Comparison of ENCODE assay signal across 8 cellular contexts in genomic region chr5:60842859-60843692, GRCh38. TPM values are rescaled to one million over a fixed set of nuclear protein-coding genes. Genes with fewer than 3 reads are reported as not detected.
A peak's percentile ranks its signal among the peaks of the same experiment; 100 is the strongest.
DNase-seq lines count a peak whose midpoint lies in the region; ATAC-seq and TF ChIP-seq lines count a peak whose summit lies in the region.

No MANE protein-coding gene starts in this region.

- intact Hi-C loops in dorsolateral prefrontal cortex (cut with DNase I): loop anchor here in 1 of 2 donors (5.0 kb wide), 1 partner anchor 141 kb away; the partner anchor contains the start of gene DEPDC1B
- intact Hi-C loops in uterus (cut with DNase I; ENCODE audit: low total_unique reads): no loop called here

- peak overlapping the region; percentile 77 for H3K4me2 ChIP-seq in OCI-LY1 (ENCODE audit: low read length)

- H4K20me1 ChIP-seq in OCI-LY1 (ENCODE audit: insufficient read depth, low read length): no peaks in the 10 kb centered on the region

- peak overlapping the region; percentile 54; the same call in 1 of the 2 replicates for H3K9ac ChIP-seq in OCI-LY1 (ENCODE audit: low read length)

- peak overlapping the region; percentile 83 for H3K4me3 ChIP-seq in OCI-LY1 (ENCODE audit: low read depth, low read length, poor library complexity, severe bottlenecking)
- H3K4me3 ChIP-seq in dorsolateral prefrontal cortex: peak overlapping the region; percentile 58 to 97 (median 89)
- H3K4me3 ChIP-seq in mononuclear cell (ENCODE audit: low read length): peak overlapping the region; percentile 36
- H3K4me3 ChIP-seq in uterus: peak overlapping the region; percentile 38 to 46

- no peaks in the 10 kb centered on the region for H3K79me2 ChIP-seq in OCI-LY1 (ENCODE audit: insufficient read depth, low read length)

- H3K9me2 ChIP-seq in OCI-LY1 (ENCODE audit: low read depth, low read length): no peaks in the 10 kb centered on the region

- H2AFZ ChIP-seq in OCI-LY1 (ENCODE audit: low read length): no peak overlapping the region

- no peak for TF ChIP-seq POLR2A in uterus (IDR thresholded peaks at IDR 0.05)

- TF ChIP-seq CTCF in OCI-LY1 (IDR thresholded peaks at IDR 0.05; ENCODE audit: low read length) (no peak), dorsolateral prefrontal cortex (IDR thresholded peaks at IDR 0.05 in 54 of 56, conservative IDR thresholded peaks at IDR 0.05 in 2 of 56; ENCODE audit: low read depth in 1 of 56, partially characterized antibody in 56 of 56) (no peak), uterus (IDR thresholded peaks at IDR 0.05) (no peak)

- DNase-seq in COLO668 (lab: John Stamatoyannopoulos, UW; ENCODE audit: unreplicated experiment): peak; percentile 38
- peak in 4 of 10 donors; percentile 14 to 45 (median 41) for DNase-seq in dorsolateral prefrontal cortex
- no peak for DNase-seq in uterus
- no peak for DNase-seq in inferior parietal cortex (ENCODE audit: extremely low spot score)

- no peaks in the 10 kb centered on the region for H3F3A ChIP-seq in OCI-LY1 (ENCODE audit: insufficient read depth, low read length)

- no peaks in the 10 kb centered on the region for H3K36me3 ChIP-seq in OCI-LY1 (ENCODE audit: insufficient read depth, low read length)
- H3K36me3 ChIP-seq in uterus: no peaks in the 10 kb centered on the region

- peak; percentile 10 for ATAC-seq in GM21381 (IDR thresholded peaks at IDR 0.05; ENCODE audit: unreplicated experiment)
- no peak for ATAC-seq in GM19397 (IDR thresholded peaks at IDR 0.05; ENCODE audit: unreplicated experiment)

- H3K9me3 ChIP-seq in OCI-LY1 (ENCODE audit: low read length) (no peaks in the 10 kb centered on the region), mononuclear cell (ENCODE audit: low read depth, low read length) (no peaks in the 10 kb centered on the region), uterus (no peaks in the 10 kb centered on the region)

- no peak overlapping the region for H3K27ac ChIP-seq in OCI-LY1 (ENCODE audit: low read depth, low read length, poor library complexity, severe bottlenecking)
- peak overlapping the region in 57 of 59 donors; percentile 32 to 93 (median 80) for H3K27ac ChIP-seq in dorsolateral prefrontal cortex
- peak overlapping the region; percentile 40 to 64 for H3K27ac ChIP-seq in uterus

- peaks cover 5% of the 10 kb centered on the region for H3K4me1 ChIP-seq in OCI-LY1 (ENCODE audit: insufficient read depth, low read length, severe bottlenecking)
- peaks cover 13% of the 10 kb centered on the region for H3K4me1 ChIP-seq in mononuclear cell (ENCODE audit: insufficient read depth, low read length)
- peaks cover 0 to 8% of the 10 kb centered on the region in 2 donors for H3K4me1 ChIP-seq in uterus

- H3K27me3 ChIP-seq in OCI-LY1 (ENCODE audit: insufficient read depth, low read length) (no peaks in the 10 kb centered on the region), dorsolateral prefrontal cortex (no peaks in the 10 kb centered on the region), mononuclear cell (ENCODE audit: insufficient read depth, low read length) (peaks cover 49% of the 10 kb centered on the region), uterus (no peaks in the 10 kb centered on the region)

RNA-seq across cellular contexts. Expression of gene ELOVL7, which starts 1.0 kb away (rescaled TPM):
- 10 to 100 TPM; 14.5 to 53.1 (median 29.6) TPM for total RNA-seq in dorsolateral prefrontal cortex
- total RNA-seq in mononuclear cell: 23.2 TPM
- 1 to 10 TPM; 1.3 to 8.2 (median 2.9) TPM for total RNA-seq in uterus

Comparison
In these comparisons a context has a peak if more than half of its experiments do, and no peak if none do; other contexts are left out.
1. H3K4me3 ChIP-seq: peak in every context shown above with its lines; median percentile 89 in dorsolateral prefrontal cortex; 83 in OCI-LY1; 42 in uterus; 36 in mononuclear cell.